In genomic region chr15:77819841-77820728, GRCh38 we compare ENCODE assay signal across 1 cellular context.
TF ChIP-seq lines count a peak whose summit lies in the region.

No MANE protein-coding gene starts in this region.

TF ChIP-seq in HCT116, 20 proteins besides CTCF, POLR2A, EP300 and RAD21 (continued from another document):
- no peak for TF ChIP-seq REST (IDR thresholded peaks at IDR 0.05; ENCODE audit: low read depth)
